ENCODE assay signal across 8 cellular contexts in the genomic region with DNA sequence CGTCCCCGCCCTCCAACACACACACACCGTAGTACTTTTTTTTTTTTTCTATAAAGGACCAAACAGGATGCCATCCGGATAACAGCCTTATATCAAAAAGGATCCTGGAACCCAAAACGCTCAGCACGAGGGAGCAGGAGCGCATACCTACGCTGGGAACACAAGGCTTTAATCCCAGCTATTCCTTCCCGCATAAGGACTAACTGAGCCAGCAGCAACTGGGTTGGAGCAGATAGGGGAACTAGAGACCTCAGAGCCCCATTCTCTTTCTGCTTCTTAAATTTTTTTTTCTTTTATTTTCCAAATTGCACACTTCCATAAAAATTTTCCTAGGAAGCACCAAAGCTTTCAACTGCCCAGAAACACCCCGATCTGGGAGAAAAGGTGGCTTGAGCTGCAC. TPM values are rescaled to one million over a fixed set of nuclear protein-coding genes. Genes with fewer than 3 reads are reported as not detected.
DNase-seq lines count a peak whose midpoint lies in the region; ATAC-seq and TF ChIP-seq lines count a peak whose summit lies in the region.

No MANE protein-coding gene starts in this region.

- H3K9me3 Mint-ChIP-seq in GM23338, result peaks cover 18% of the 10 kb centered on the region
- H3K9me3 Mint-ChIP-seq in T-cell, result peaks cover 0 to 5% (median 2%) of the 10 kb centered on the region in 3 donors

- peak; percentile 27 for ATAC-seq in GM23338
- no peak for ATAC-seq in T-cell (replicated peaks in 1 of 4)
- no peak for ATAC-seq in GM19035 (IDR thresholded peaks at IDR 0.05; ENCODE audit: unreplicated experiment)
- no peak for ATAC-seq in HG03521 (IDR thresholded peaks at IDR 0.05; ENCODE audit: unreplicated experiment)

- peak overlapping the region; percentile 83 for H3K9ac ChIP-seq in skeletal muscle satellite cell (ENCODE audit: low read depth, low read length)

- no peaks in the 10 kb centered on the region for H3F3A ChIP-seq in GM23338 (replicated peaks; ENCODE audit: low read depth)

- H3K4me2 ChIP-seq in GM23338, result peak overlapping the region; percentile 96
- peak overlapping the region; percentile 99 for H3K4me2 ChIP-seq in skeletal muscle satellite cell (ENCODE audit: low read length)

- H3K36me3 Mint-ChIP-seq in GM23338 (ENCODE audit: low read depth) (peaks cover 16% of the 10 kb centered on the region), T-cell (peaks cover 3% of the 10 kb centered on the region)

- no peaks in the 10 kb centered on the region for H3K9me2 ChIP-seq in GM23338 (ENCODE audit: insufficient read depth)

- no peaks in the 10 kb centered on the region for H4K20me1 ChIP-seq in GM23338 (replicated peaks; ENCODE audit: insufficient read depth)

- POLR2A ChIA-PET in T-cell (lab: Charles Lee), result no interaction called here

- H3K4me3 ChIP-seq in GM23338, result peak overlapping the region; percentile 70
- peak overlapping the region; percentile 72 for H3K4me3 ChIP-seq in fibroblast of villous mesenchyme (ENCODE audit: low read depth, low read length)
- H3K4me3 ChIP-seq in skeletal muscle satellite cell (ENCODE audit: low read length), result peak overlapping the region; percentile 86

- H3K27me3 Mint-ChIP-seq in GM23338 (ENCODE audit: insufficient read depth, low read depth, poor library complexity) (peaks cover 32% of the 10 kb centered on the region), T-cell (no peaks in the 10 kb centered on the region)

- no peaks in the 10 kb centered on the region for H3K9me3 ChIP-seq in skeletal muscle satellite cell (replicated peaks; ENCODE audit: low read length)

- H3K4me1 ChIP-seq in GM23338 (ENCODE audit: insufficient read depth), result peaks cover 11% of the 10 kb centered on the region
- no peaks in the 10 kb centered on the region for H3K4me1 ChIP-seq in skeletal muscle satellite cell (ENCODE audit: control insufficient read depth, insufficient read depth, low read length)

- H3K27me3 ChIP-seq in GM23338 (ENCODE audit: insufficient read depth), result peaks cover 40% of the 10 kb centered on the region
- no peaks in the 10 kb centered on the region for H3K27me3 ChIP-seq in skeletal muscle satellite cell (ENCODE audit: control insufficient read depth, insufficient read depth, low read length)

- H3K27ac Mint-ChIP-seq in GM23338 (no peak overlapping the region), T-cell (peak overlapping the region in 1 of 2 donors; percentile 75)

- H3K79me2 ChIP-seq in GM23338 (replicated peaks; ENCODE audit: insufficient read depth), result no peaks in the 10 kb centered on the region

- H2AFZ ChIP-seq in GM23338, result peak overlapping the region; percentile 96

- no peaks in the 10 kb centered on the region for H3K36me3 ChIP-seq in GM23338 (ENCODE audit: insufficient read depth)
- no peaks in the 10 kb centered on the region for H3K36me3 ChIP-seq in skeletal muscle satellite cell (ENCODE audit: insufficient read depth, low read length)

- TF ChIP-seq CTCF in GM23338 (conservative IDR thresholded peaks at IDR 0.05; ENCODE audit: low read depth in 2 of 2), result no peak
- no peak for TF ChIP-seq CTCF in fibroblast of villous mesenchyme (IDR thresholded peaks at IDR 0.05; ENCODE audit: insufficient read depth, low read depth, low read length)

- H3K4me3 Mint-ChIP-seq in GM23338 (peak overlapping the region; percentile 75), T-cell (peak overlapping the region; percentile 77 to 82 (median 81))

- H3K4me1 Mint-ChIP-seq in GM23338 (peaks cover 14% of the 10 kb centered on the region), T-cell (peaks cover 13 to 26% (median 25%) of the 10 kb centered on the region in 3 donors)

- H3K27ac ChIP-seq in GM23338 (ENCODE audit: low read depth), result no peak overlapping the region

- CTCF ChIA-PET in T-cell (lab: Charles Lee), result interaction anchor here (0.7 to 3.4 kb wide), 4 partner anchors 12 to 49 kb away, joined by 4 to 34 read pairs (median 4); no protein-coding TSS in a partner anchor

- peak; percentile 47 for DNase-seq in GM23338 (ENCODE audit: low spot score)
- no peak for DNase-seq in T-cell
- DNase-seq in fibroblast of villous mesenchyme (ENCODE audit: low read depth), result no peak
- DNase-seq in NCI-H1092 treated with DMSO at 0.1 percent for 48 hours (lab: John Stamatoyannopoulos, UW), result no peak
- no peak for DNase-seq in NCI-H526 treated with DMSO at 0.1 percent for 48 hours (lab: John Stamatoyannopoulos, UW)

TF ChIP-seq in GM23338, 12 proteins besides CTCF, POLR2A, EP300 and RAD21:
- TF ChIP-seq CREB1 (CRISPR knock-in tag; IDR thresholded peaks at IDR 0.05; ENCODE audit: low read depth) (no peak), POLR2AphosphoS5 (IDR thresholded peaks at IDR 0.05; ENCODE audit: low read depth) (0 out of 2 replicates have a peak, but pooled peaks have one; percentile 6)

RNA-seq across cellular contexts. Expression of gene TRANK1, which starts 1.3 kb away (rescaled TPM):
- 6.7 and 7.1 TPM in 2 replicates for total RNA-seq in GM23338 (2014; rRNA removed; shearing (Covaris generic))
- polyA plus RNA-seq in GM23338 (2016; fragmentation: Nextera tagmentation; extraction: Ambion mirVana), result 1.8 and 2.3 TPM in 2 replicates
- total RNA-seq in T-cell (100 to 1,000 TPM in 3 of 5 donors, 10 to 100 TPM in 2; 96.0 to 160 (median 127) TPM), fibroblast of villous mesenchyme (11.6 and 13.4 TPM in 2 replicates)
- 4.3 and 4.8 TPM in 2 replicates for total RNA-seq in skeletal muscle satellite cell (2012; rRNA removed)

RNA-seq across cellular contexts. Expression of gene EPM2AIP1, which starts 49.3 kb away (rescaled TPM):
- 7.0 and 10.6 TPM in 2 replicates for total RNA-seq in GM23338 (2014; rRNA removed; shearing (Covaris generic))
- 5.0 and 7.2 TPM in 2 replicates for polyA plus RNA-seq in GM23338 (2016; fragmentation: Nextera tagmentation; extraction: Ambion mirVana)
- 10 to 100 TPM; 27.0 to 36.3 (median 29.3) TPM for total RNA-seq in T-cell
- total RNA-seq in fibroblast of villous mesenchyme, result 22.5 and 24.2 TPM in 2 replicates
- total RNA-seq in skeletal muscle satellite cell (2012; rRNA removed), result 18.0 and 21.8 TPM in 2 replicates

RNA-seq across cellular contexts. Expression of gene MLH1, which starts 49.7 kb away (rescaled TPM):
- 52.0 and 58.0 TPM in 2 replicates for total RNA-seq in GM23338 (2014; rRNA removed; shearing (Covaris generic))
- 31.7 and 32.4 TPM in 2 replicates for polyA plus RNA-seq in GM23338 (2016; fragmentation: Nextera tagmentation; extraction: Ambion mirVana)
- 10 to 100 TPM; 24.7 to 32.4 (median 28.6) TPM for total RNA-seq in T-cell
- total RNA-seq in fibroblast of villous mesenchyme, result 56.7 and 63.5 TPM in 2 replicates
- total RNA-seq in skeletal muscle satellite cell (2012; rRNA removed), result 36.9 and 48.2 TPM in 2 replicates
